ENCODE assay signal across 19 cellular contexts in the genomic region with DNA sequence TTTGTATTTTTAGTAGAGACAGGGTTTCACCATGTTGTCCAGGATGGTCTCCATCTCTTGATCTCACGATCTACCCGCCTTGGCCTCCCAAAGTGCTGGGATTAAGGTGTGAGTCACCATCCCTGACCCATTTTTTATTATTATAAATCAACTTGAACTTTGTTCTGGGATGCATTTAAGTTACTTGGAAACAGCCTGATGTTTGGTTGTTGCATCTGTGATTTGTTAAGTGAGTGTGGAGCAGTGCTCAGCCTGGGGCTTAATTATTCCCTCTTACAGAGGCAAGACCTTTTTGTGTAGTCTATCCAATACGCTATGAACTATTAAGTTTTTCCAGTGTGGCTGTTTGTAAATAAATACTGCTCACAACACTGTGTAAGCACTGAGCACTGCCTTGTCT. TPM values are rescaled to one million over a fixed set of nuclear protein-coding genes. Genes with fewer than 3 reads are reported as not detected.
DNase-seq lines count a peak whose midpoint lies in the region; ATAC-seq, FAIRE-seq and TF ChIP-seq lines count a peak whose summit lies in the region.
"Had no signal": no experiment of that assay in that cellular context is flagged by ENCODE, and none has a peak within 500 bp of the region (broad histone marks: within the 10 kb centered on the region; RNA-seq: fewer than 3 reads in every experiment).

No MANE protein-coding gene starts in this region.

- H3K4me3 ChIP-seq in GM23338 (no peak overlapping the region), small intestine (ENCODE audit: low read depth in 1 of 2, low read length in 2 of 2) (no peak overlapping the region), HAP-1 (no peak overlapping the region), MG63 (no peak overlapping the region)
- H3K4me3 ChIP-seq: A549, GM23248, Peyer's patch, SK-N-MC had no signal

- H3K36me3 ChIP-seq in GM23338 (ENCODE audit: insufficient read depth) (0 out of 2 replicates have a peak, but pooled peaks cover 7% of the 10 kb centered on the region), small intestine (ENCODE audit: control insufficient read depth in 2 of 2, insufficient read depth in 2 of 2, low read length in 2 of 2) (no peaks in the 10 kb centered on the region), HAP-1 (replicated peaks) (peaks cover 25% of the 10 kb centered on the region), MG63 (peaks cover 6% of the 10 kb centered on the region; the same call in 1 of the 2 replicates)
- H3K36me3 ChIP-seq: Peyer's patch had no signal

- H3K27ac ChIP-seq in GM23338 (ENCODE audit: low read depth) (0 out of 2 replicates have a peak overlapping the region, but pooled peaks have one; percentile 39), small intestine (ENCODE audit: low read depth in 1 of 2, low read length in 1 of 2) (no peak overlapping the region)
- H3K27ac ChIP-seq: A549, C4-2B, GM23248, Peyer's patch, SK-N-MC had no signal

- H3K27ac Mint-ChIP-seq in GM23338 (no peak overlapping the region), WTC11 (peak overlapping the region; percentile 29)
- H3K27ac Mint-ChIP-seq: HFFc6 had no signal

- H3K9me2 ChIP-seq in GM23338 (ENCODE audit: insufficient read depth), result no peaks in the 10 kb centered on the region

- no peak overlapping the region for H3K4me2 ChIP-seq in GM23338
- H3K4me2 ChIP-seq: A549 had no signal

- no peak for FAIRE-seq in small intestine (lab: Jason Lieb, UNC)
- FAIRE-seq: A549 had no signal

- in situ Hi-C loops in HAP-1 (cut with MboI; ENCODE audit: low sequenced_read_pairs), result no loop called here

- H3K4me1 Mint-ChIP-seq in GM23338 (peaks cover 4% of the 10 kb centered on the region; the same call in 2 of the 3 replicates), WTC11 (peaks cover 5% of the 10 kb centered on the region)

- no peaks in the 10 kb centered on the region for H3K9me3 ChIP-seq in small intestine (ENCODE audit: control insufficient read depth, low read depth)
- H3K9me3 ChIP-seq in HAP-1, result no peaks in the 10 kb centered on the region
- H3K9me3 ChIP-seq in MG63, result no peaks in the 10 kb centered on the region
- H3K9me3 ChIP-seq: A549, Peyer's patch had no signal

- peaks cover 9% of the 10 kb centered on the region for H3K9me3 Mint-ChIP-seq in GM23338
- H3K9me3 Mint-ChIP-seq in WTC11, result 0 out of 2 replicates have a peak, but pooled peaks cover 6% of the 10 kb centered on the region
- H3K9me3 Mint-ChIP-seq: HFFc6 had no signal

- H3K79me2 ChIP-seq in GM23338 (replicated peaks; ENCODE audit: insufficient read depth), result peaks cover 86% of the 10 kb centered on the region

- H3K27me3 ChIP-seq in GM23338 (ENCODE audit: insufficient read depth), result no peaks in the 10 kb centered on the region
- no peaks in the 10 kb centered on the region for H3K27me3 ChIP-seq in small intestine (ENCODE audit: control insufficient read depth in 2 of 2, insufficient read depth in 2 of 2, low read length in 2 of 2)
- no peaks in the 10 kb centered on the region for H3K27me3 ChIP-seq in HAP-1 (ENCODE audit: low read depth)
- H3K27me3 ChIP-seq in MG63, result no peaks in the 10 kb centered on the region
- H3K27me3 ChIP-seq: Peyer's patch had no signal

- 75 to 85% (median 82%) methylated on average over 3 of the region's 3 CpGs for WGBS in small intestine, 3 donors

- no peak overlapping the region for H2AFZ ChIP-seq in GM23338
- H2AFZ ChIP-seq: GM23248 had no signal

- TF ChIP-seq CTCF in GM23338 (conservative IDR thresholded peaks at IDR 0.05; ENCODE audit: low read depth in 2 of 2) (no peak), WTC11 (IDR thresholded peaks at IDR 0.05) (no peak)

- CTCF ChIA-PET in WTC11 (lab: Charles Lee), result no interaction called here

- H3K4me3 Mint-ChIP-seq in GM23338 (no peak overlapping the region), WTC11 (no peak overlapping the region)
- H3K4me3 Mint-ChIP-seq: HFFc6 had no signal

- H3F3A ChIP-seq in GM23338 (replicated peaks; ENCODE audit: low read depth), result peaks cover 18% of the 10 kb centered on the region

- POLR2A ChIA-PET in WTC11 (lab: Charles Lee), result no interaction called here

- H3K27me3 Mint-ChIP-seq in GM23338 (ENCODE audit: insufficient read depth, low read depth, poor library complexity), result peaks cover 7% of the 10 kb centered on the region
- H3K27me3 Mint-ChIP-seq in WTC11 (ENCODE audit: low read depth), result no peaks in the 10 kb centered on the region

- peaks cover 50% of the 10 kb centered on the region for H4K20me1 ChIP-seq in GM23338 (replicated peaks; ENCODE audit: insufficient read depth)

- peaks cover 38% of the 10 kb centered on the region for H3K36me3 Mint-ChIP-seq in GM23338 (ENCODE audit: low read depth)
- H3K36me3 Mint-ChIP-seq in WTC11, result peaks cover 35% of the 10 kb centered on the region

- H3K4me1 ChIP-seq in GM23338 (ENCODE audit: insufficient read depth), result peaks cover 15% of the 10 kb centered on the region
- H3K4me1 ChIP-seq in small intestine (ENCODE audit: control insufficient read depth in 2 of 2, insufficient read depth in 1 of 2, low read depth in 1 of 2, low read length in 1 of 2), result peaks cover 0 to under 1% of the 10 kb centered on the region in 2 donors
- H3K4me1 ChIP-seq in HAP-1, result peaks cover 6% of the 10 kb centered on the region
- H3K4me1 ChIP-seq: Peyer's patch had no signal

- ATAC-seq in GM23338 (no peak), WTC11 (no peak)
- ATAC-seq: A549 had no signal

- DNase-seq in GM23338 (ENCODE audit: low spot score) (no peak), WTC11 (ENCODE audit: low spot score) (no peak), fibroblast of peridontal ligament (ENCODE audit: extremely low read depth) (peak; percentile 23), small intestine (peak; percentile 40), HAP-1 (ENCODE audit: low spot score in 2 of 2) (no peak), MG63 (no peak)
- DNase-seq in activated CD4-positive, alpha-beta T cell treated with anti-CD3 and anti-CD28 coated beads for 1 hour, result no peak
- no peak for DNase-seq in activated CD8-positive, alpha-beta memory T cell treated with anti-CD3 and anti-CD28 coated beads for 24 hours
- DNase-seq: GM23248, HFFc6, KG1, NCI-H1092 treated with DMSO at 0.1 percent for 48 hours, NCI-H2081 treated with DMSO at 0.1 percent for 48 hours, NCI-H524, Peyer's patch, Right ventricle myocardium superior had no signal

TF ChIP-seq in GM23338, 12 proteins besides CTCF, POLR2A, EP300 and RAD21 (continues in another document):
- TF ChIP-seq CREB1 (CRISPR knock-in tag; IDR thresholded peaks at IDR 0.05; ENCODE audit: low read depth) (no peak), STAT1 (IDR thresholded peaks at IDR 0.05; ENCODE audit: unreplicated experiment) (no peak)

TF ChIP-seq in WTC11, 78 proteins besides CTCF, POLR2A, EP300 and RAD21:
- no peak for TF ChIP-seq HMGA2 (CRISPR knock-in tag; IDR thresholded peaks at IDR 0.05)
- TF ChIP-seq, protein P1, sequence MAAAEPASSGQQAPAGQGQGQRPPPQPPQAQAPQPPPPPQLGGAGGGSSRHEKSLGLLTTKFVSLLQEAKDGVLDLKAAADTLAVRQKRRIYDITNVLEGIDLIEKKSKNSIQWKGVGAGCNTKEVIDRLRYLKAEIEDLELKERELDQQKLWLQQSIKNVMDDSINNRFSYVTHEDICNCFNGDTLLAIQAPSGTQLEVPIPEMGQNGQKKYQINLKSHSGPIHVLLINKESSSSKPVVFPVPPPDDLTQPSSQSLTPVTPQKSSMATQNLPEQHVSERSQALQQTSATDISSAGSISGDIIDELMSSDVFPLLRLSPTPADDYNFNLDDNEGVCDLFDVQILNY (CRISPR knock-in tag; IDR thresholded peaks at IDR 0.05), result no peak
- TF ChIP-seq, protein P2, sequence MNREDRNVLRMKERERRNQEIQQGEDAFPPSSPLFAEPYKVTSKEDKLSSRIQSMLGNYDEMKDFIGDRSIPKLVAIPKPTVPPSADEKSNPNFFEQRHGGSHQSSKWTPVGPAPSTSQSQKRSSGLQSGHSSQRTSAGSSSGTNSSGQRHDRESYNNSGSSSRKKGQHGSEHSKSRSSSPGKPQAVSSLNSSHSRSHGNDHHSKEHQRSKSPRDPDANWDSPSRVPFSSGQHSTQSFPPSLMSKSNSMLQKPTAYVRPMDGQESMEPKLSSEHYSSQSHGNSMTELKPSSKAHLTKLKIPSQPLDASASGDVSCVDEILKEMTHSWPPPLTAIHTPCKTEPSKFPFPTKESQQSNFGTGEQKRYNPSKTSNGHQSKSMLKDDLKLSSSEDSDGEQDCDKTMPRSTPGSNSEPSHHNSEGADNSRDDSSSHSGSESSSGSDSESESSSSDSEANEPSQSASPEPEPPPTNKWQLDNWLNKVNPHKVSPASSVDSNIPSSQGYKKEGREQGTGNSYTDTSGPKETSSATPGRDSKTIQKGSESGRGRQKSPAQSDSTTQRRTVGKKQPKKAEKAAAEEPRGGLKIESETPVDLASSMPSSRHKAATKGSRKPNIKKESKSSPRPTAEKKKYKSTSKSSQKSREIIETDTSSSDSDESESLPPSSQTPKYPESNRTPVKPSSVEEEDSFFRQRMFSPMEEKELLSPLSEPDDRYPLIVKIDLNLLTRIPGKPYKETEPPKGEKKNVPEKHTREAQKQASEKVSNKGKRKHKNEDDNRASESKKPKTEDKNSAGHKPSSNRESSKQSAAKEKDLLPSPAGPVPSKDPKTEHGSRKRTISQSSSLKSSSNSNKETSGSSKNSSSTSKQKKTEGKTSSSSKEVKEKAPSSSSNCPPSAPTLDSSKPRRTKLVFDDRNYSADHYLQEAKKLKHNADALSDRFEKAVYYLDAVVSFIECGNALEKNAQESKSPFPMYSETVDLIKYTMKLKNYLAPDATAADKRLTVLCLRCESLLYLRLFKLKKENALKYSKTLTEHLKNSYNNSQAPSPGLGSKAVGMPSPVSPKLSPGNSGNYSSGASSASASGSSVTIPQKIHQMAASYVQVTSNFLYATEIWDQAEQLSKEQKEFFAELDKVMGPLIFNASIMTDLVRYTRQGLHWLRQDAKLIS (CRISPR knock-in tag; IDR thresholded peaks at IDR 0.05; ENCODE audit: borderline replicate concordance), result no peak
- TF ChIP-seq SP1 (CRISPR knock-in tag; conservative IDR thresholded peaks at IDR 0.05), result no peak
- TF ChIP-seq PRRX2 (CRISPR knock-in tag; IDR thresholded peaks at IDR 0.05), result no peak
- no peak for TF ChIP-seq SMAD4 (CRISPR knock-in tag; IDR thresholded peaks at IDR 0.05)
- TF ChIP-seq, protein P3, sequence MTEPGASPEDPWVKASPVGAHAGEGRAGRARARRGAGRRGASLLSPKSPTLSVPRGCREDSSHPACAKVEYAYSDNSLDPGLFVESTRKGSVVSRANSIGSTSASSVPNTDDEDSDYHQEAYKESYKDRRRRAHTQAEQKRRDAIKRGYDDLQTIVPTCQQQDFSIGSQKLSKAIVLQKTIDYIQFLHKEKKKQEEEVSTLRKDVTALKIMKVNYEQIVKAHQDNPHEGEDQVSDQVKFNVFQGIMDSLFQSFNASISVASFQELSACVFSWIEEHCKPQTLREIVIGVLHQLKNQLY (CRISPR knock-in tag; IDR thresholded peaks at IDR 0.05), result no peak
- TF ChIP-seq CREB1 (CRISPR knock-in tag; IDR thresholded peaks at IDR 0.05), result no peak
- TF ChIP-seq ETV6 (CRISPR knock-in tag; IDR thresholded peaks at IDR 0.05), result no peak

RNA-seq across cellular contexts. Expression of a gene that starts 32.6 kb away (rescaled TPM):
- total RNA-seq in GM23338 (2014; rRNA removed; shearing (Covaris generic)), result 145 and 162 TPM in 2 replicates
- polyA plus RNA-seq in GM23338 (2016; fragmentation: Nextera tagmentation; extraction: Ambion mirVana), result 202 and 208 TPM in 2 replicates
- total RNA-seq in WTC11 (2021), result 153 to 173 TPM (median 157 TPM) in 3 replicates
- 10 to 100 TPM; 16.6 to 34.9 (median 19.7) TPM for polyA plus RNA-seq in small intestine
- total RNA-seq in MG63 (2014; rRNA removed; shearing (Covaris generic); ENCODE audit: low replicate concordance), result 18.8 and 36.5 TPM in 2 replicates

Comparison
In these comparisons a context has a peak if more than half of its experiments do, and no peak if none do; other contexts are left out.
1. DNase-seq: peak in fibroblast of peridontal ligament (single experiment) and small intestine (single experiment); none in GM23338 (single experiment), WTC11 (single experiment), activated CD4-positive, alpha-beta T cell treated with anti-CD3 and anti-CD28 coated beads for 1 hour (single experiment), HAP-1 (0 of 2), activated CD8-positive, alpha-beta memory T cell treated with anti-CD3 and anti-CD28 coated beads for 24 hours (single experiment) and MG63 (single experiment).